In the genomic region with DNA sequence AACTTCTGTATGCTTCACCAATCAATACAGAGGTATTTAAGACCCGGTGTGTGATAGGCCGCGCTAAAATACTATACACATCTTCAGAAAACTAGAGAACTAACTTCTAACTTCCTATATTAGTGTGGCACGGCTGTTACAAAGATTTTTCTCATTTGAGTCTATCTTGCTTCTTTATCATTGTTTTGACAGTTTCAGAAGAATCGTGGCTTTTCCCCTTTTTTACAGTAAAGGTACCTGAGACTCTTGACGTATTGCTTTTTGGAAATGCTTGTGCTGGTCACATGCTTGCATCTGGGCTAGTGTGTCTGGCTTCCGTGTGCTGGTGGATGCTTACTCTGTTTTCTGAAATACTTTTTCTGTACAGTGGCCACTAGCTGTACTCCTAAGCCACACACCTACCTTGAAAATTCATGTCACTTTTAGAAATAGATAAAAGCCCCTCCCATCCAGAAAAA, we compare ENCODE assay signal across 9 cellular contexts. TPM values are rescaled to one million over a fixed set of nuclear protein-coding genes. Genes with fewer than 3 reads are reported as not detected.
DNase-seq lines count a peak whose midpoint lies in the region; ATAC-seq and TF ChIP-seq lines count a peak whose summit lies in the region.
"Had no signal": no experiment of that assay in that cellular context is flagged by ENCODE, and none has a peak within 500 bp of the region (broad histone marks: within the 10 kb centered on the region; RNA-seq: fewer than 3 reads in every experiment).

No MANE protein-coding gene starts in this region.

- H3K4me3 Mint-ChIP-seq in activated CD4-positive, alpha-beta memory T cell treated with anti-CD3 and anti-CD28 coated beads, Interleukin-2, amount 10 ng/mL, durations not matched to agents 7 days and 5 days, result peak overlapping the region; percentile 68
- no peak overlapping the region for H3K4me3 Mint-ChIP-seq in WTC11

- CTCF ChIA-PET in activated CD4-positive, alpha-beta memory T cell treated with anti-CD3 and anti-CD28 coated beads, Interleukin-2, amount 10 ng/mL, durations not matched to agents 7 days and 5 days (lab: Charles Lee), result interaction anchor here (0.9 to 14.5 kb wide), 10 partner anchors 10 to 112 kb away, joined by 3 to 177 read pairs (median 6); a partner anchor contains a TSS
- CTCF ChIA-PET in WTC11 (lab: Charles Lee), result no interaction called here

- no peaks in the 10 kb centered on the region for H3K9me3 Mint-ChIP-seq in activated CD4-positive, alpha-beta memory T cell treated with anti-CD3 and anti-CD28 coated beads, Interleukin-2, amount 10 ng/mL, durations not matched to agents 7 days and 5 days
- no peaks in the 10 kb centered on the region for H3K9me3 Mint-ChIP-seq in WTC11

- peaks cover 91% of the 10 kb centered on the region for H3K36me3 Mint-ChIP-seq in activated CD4-positive, alpha-beta memory T cell treated with anti-CD3 and anti-CD28 coated beads, Interleukin-2, amount 10 ng/mL, durations not matched to agents 7 days and 5 days (ENCODE audit: low read depth)
- H3K36me3 Mint-ChIP-seq in WTC11, result no peaks in the 10 kb centered on the region

- H3K27me3 Mint-ChIP-seq in activated CD4-positive, alpha-beta memory T cell treated with anti-CD3 and anti-CD28 coated beads, Interleukin-2, amount 10 ng/mL, durations not matched to agents 7 days and 5 days, result no peaks in the 10 kb centered on the region
- H3K27me3 Mint-ChIP-seq in WTC11 (ENCODE audit: low read depth), result peaks cover 9% of the 10 kb centered on the region; the same call in 1 of the 2 replicates

- H3K4me3 ChIP-seq in heart left ventricle, result peak overlapping the region in 1 of 12 donors; percentile 21

- peaks cover 0 to 78% (median 0%) of the 10 kb centered on the region in 12 donors for H3K4me1 ChIP-seq in heart left ventricle

- peak; percentile 50 for ATAC-seq in HG03045 (IDR thresholded peaks at IDR 0.05; ENCODE audit: unreplicated experiment)
- no peak for ATAC-seq in WTC11
- no peak for ATAC-seq in heart left ventricle

- peaks cover 93% of the 10 kb centered on the region for H3K4me1 Mint-ChIP-seq in activated CD4-positive, alpha-beta memory T cell treated with anti-CD3 and anti-CD28 coated beads, Interleukin-2, amount 10 ng/mL, durations not matched to agents 7 days and 5 days
- H3K4me1 Mint-ChIP-seq in WTC11, result peaks cover 65% of the 10 kb centered on the region

- peak overlapping the region; percentile 99 for H3K27ac Mint-ChIP-seq in activated CD4-positive, alpha-beta memory T cell treated with anti-CD3 and anti-CD28 coated beads, Interleukin-2, amount 10 ng/mL, durations not matched to agents 7 days and 5 days
- H3K27ac Mint-ChIP-seq in WTC11, result no peak overlapping the region

- POLR2A ChIA-PET in activated CD4-positive, alpha-beta memory T cell treated with anti-CD3 and anti-CD28 coated beads, Interleukin-2, amount 10 ng/mL, durations not matched to agents 7 days and 5 days (lab: Charles Lee), result interaction anchor here (0.9 to 23.3 kb wide), 10 partner anchors 8 to 111 kb away, joined by 3 to 1125 read pairs (median 144); a partner anchor contains a TSS
- POLR2A ChIA-PET in WTC11 (lab: Charles Lee), result no interaction called here

- TF ChIP-seq CTCF in WTC11 (IDR thresholded peaks at IDR 0.05) (no peak), heart left ventricle (IDR thresholded peaks at IDR 0.05) (no peak)

- H3K9me3 ChIP-seq in heart left ventricle, result no peaks in the 10 kb centered on the region

- intact Hi-C loops in heart left ventricle (cut with DNase I), result no loop called here

- peaks cover 0 to 52% (median 5%) of the 10 kb centered on the region in 9 donors for H3K27me3 ChIP-seq in heart left ventricle

- peak; percentile 59 for DNase-seq in stimulated activated CD4-positive, alpha-beta T cell treated with anti-CD3 and anti-CD28 coated beads, Interleukin-4, amount 100 ng/mL, for 24 hours
- no peak for DNase-seq in stimulated activated CD4-positive, alpha-beta T cell treated with anti-CD3 and anti-CD28 coated beads, Interleukin-2, amount 100 ng/mL, for 48 hours
- peak; percentile 64 for DNase-seq in activated CD4-positive, alpha-beta memory T cell treated with anti-CD3 and anti-CD28 coated beads, Interleukin-2, amount 10 ng/mL, durations not matched to agents 7 days and 5 days
- DNase-seq in ecto neural progenitor cell (ENCODE audit: low spot score) (no peak), WTC11 (ENCODE audit: low spot score) (no peak), heart left ventricle (no peak), NCI-H510A (lab: John Stamatoyannopoulos, UW) (no peak)
- DNase-seq: IMR-90 had no signal

- peak overlapping the region in 1 of 12 donors; percentile 96 for H3K27ac ChIP-seq in heart left ventricle

- H3K36me3 ChIP-seq in heart left ventricle, result peaks cover 0 to 24% (median 0%) of the 10 kb centered on the region in 9 donors

- WGBS in heart left ventricle, 4 donors, result 75 to 82% (median 79%) methylated on average over 7 of the region's 7 CpGs

- no peak for TF ChIP-seq POLR2A in heart left ventricle (IDR thresholded peaks at IDR 0.05)

TF ChIP-seq in WTC11, 78 proteins besides CTCF, POLR2A, EP300 and RAD21 (continues in another document):
- no peak for TF ChIP-seq FOXP1 (CRISPR knock-in tag; IDR thresholded peaks at IDR 0.05; ENCODE audit: borderline replicate concordance)
- no peak for TF ChIP-seq ZNF423 (CRISPR knock-in tag; IDR thresholded peaks at IDR 0.05)
- TF ChIP-seq NFE2L1 (CRISPR knock-in tag; IDR thresholded peaks at IDR 0.05), result no peak
- TF ChIP-seq SP1 (CRISPR knock-in tag; conservative IDR thresholded peaks at IDR 0.05), result no peak
- no peak for TF ChIP-seq ZNF263 (CRISPR knock-in tag; IDR thresholded peaks at IDR 0.05; ENCODE audit: low read depth)
- TF ChIP-seq GABPB1 (CRISPR knock-in tag; IDR thresholded peaks at IDR 0.05), result no peak
- TF ChIP-seq FOXK1 (CRISPR knock-in tag; IDR thresholded peaks at IDR 0.05), result no peak
- TF ChIP-seq, protein P1, sequence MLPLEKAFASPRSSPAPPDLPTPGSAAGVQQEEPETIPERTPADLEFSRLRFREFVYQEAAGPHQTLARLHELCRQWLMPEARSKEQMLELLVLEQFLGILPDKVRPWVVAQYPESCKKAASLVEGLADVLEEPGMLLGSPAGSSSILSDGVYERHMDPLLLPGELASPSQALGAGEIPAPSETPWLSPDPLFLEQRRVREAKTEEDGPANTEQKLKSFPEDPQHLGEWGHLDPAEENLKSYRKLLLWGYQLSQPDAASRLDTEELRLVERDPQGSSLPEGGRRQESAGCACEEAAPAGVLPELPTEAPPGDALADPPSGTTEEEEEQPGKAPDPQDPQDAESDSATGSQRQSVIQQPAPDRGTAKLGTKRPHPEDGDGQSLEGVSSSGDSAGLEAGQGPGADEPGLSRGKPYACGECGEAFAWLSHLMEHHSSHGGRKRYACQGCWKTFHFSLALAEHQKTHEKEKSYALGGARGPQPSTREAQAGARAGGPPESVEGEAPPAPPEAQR (CRISPR knock-in tag; IDR thresholded peaks at IDR 0.05), result no peak
- TF ChIP-seq, protein P2, sequence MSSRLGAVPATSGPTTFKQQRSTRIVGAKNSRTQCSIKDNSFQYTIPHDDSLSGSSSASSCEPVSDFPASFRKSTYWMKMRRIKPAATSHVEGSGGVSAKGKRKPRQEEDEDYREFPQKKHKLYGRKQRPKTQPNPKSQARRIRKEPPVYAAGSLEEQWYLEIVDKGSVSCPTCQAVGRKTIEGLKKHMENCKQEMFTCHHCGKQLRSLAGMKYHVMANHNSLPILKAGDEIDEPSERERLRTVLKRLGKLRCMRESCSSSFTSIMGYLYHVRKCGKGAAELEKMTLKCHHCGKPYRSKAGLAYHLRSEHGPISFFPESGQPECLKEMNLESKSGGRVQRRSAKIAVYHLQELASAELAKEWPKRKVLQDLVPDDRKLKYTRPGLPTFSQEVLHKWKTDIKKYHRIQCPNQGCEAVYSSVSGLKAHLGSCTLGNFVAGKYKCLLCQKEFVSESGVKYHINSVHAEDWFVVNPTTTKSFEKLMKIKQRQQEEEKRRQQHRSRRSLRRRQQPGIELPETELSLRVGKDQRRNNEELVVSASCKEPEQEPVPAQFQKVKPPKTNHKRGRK (CRISPR knock-in tag; IDR thresholded peaks at IDR 0.05; ENCODE audit: borderline replicate concordance), result no peak
- TF ChIP-seq, protein P3, sequence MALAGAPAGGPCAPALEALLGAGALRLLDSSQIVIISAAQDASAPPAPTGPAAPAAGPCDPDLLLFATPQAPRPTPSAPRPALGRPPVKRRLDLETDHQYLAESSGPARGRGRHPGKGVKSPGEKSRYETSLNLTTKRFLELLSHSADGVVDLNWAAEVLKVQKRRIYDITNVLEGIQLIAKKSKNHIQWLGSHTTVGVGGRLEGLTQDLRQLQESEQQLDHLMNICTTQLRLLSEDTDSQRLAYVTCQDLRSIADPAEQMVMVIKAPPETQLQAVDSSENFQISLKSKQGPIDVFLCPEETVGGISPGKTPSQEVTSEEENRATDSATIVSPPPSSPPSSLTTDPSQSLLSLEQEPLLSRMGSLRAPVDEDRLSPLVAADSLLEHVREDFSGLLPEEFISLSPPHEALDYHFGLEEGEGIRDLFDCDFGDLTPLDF (CRISPR knock-in tag; IDR thresholded peaks at IDR 0.05), result no peak
- no peak for TF ChIP-seq ATF1 (CRISPR knock-in tag; IDR thresholded peaks at IDR 0.05)
- TF ChIP-seq ZNF121 (CRISPR knock-in tag; IDR thresholded peaks at IDR 0.05), result no peak
- TF ChIP-seq, protein P4, sequence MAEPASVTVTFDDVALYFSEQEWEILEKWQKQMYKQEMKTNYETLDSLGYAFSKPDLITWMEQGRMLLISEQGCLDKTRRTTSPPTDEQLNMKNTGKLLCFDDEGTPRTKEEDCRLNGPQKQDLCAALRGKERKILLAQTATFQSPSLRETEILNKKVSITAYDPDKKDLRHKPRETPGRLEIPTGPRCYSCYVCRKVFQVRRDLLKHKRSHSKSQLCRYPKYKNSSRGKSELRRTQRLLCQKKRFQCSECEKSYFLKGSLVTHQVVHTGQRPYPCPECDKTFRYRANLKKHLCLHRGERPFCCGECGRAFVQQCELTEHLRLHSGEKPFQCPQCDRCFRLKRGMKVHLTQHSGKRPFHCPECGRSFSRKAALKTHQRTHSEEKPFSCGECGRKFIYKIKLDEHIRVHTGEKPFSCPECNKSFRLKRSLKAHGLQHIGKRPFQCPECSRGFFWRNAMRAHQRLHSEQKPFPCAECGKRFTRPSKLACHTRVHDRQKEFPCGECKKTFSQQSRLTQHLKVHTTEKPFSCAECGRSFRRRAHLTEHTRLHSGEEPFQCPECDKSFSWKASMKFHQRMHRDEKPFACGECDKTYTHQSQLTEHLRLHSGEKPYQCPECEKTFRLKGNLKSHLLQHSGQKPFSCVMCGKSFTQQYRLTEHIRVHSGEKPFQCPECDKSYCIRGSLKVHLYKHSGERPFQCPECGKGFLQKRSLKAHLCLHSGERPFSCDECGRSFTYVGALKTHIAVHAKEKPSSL (CRISPR knock-in tag; conservative IDR thresholded peaks at IDR 0.05), result no peak
- no peak for TF ChIP-seq ZNF396 (CRISPR knock-in tag; IDR thresholded peaks at IDR 0.05; ENCODE audit: borderline replicate concordance)
- no peak for TF ChIP-seq PRRX2 (CRISPR knock-in tag; IDR thresholded peaks at IDR 0.05)

RNA-seq across cellular contexts. Expression of a gene that starts 12.7 kb away (rescaled TPM):
- 100 to 1,000 TPM; 383 to 404 TPM for total RNA-seq in activated CD4-positive, alpha-beta memory T cell treated with anti-CD3 and anti-CD28 coated beads, Interleukin-2, amount 10 ng/mL, durations not matched to agents 7 days and 5 days
- total RNA-seq in WTC11 (2021) (1.9 to 2.4 TPM (median 2.3 TPM) in 3 replicates), heart left ventricle (10 to 100 TPM in 2 of 9 donors, 1 to 10 TPM in 6, under 1 TPM in 1; 0.90 to 27.8 (median 3.2) TPM)
- under 1 TPM; 0.30 to 0.82 TPM for polyA plus RNA-seq in heart left ventricle
- total RNA-seq: IMR-90 had no signal
- polyA plus RNA-seq: IMR-90 had no signal

Comparison
In these comparisons a context has a peak if more than half of its experiments do, and no peak if none do; other contexts are left out.
1. DNase-seq: peak in stimulated activated CD4-positive, alpha-beta T cell treated with anti-CD3 and anti-CD28 coated beads, Interleukin-4, amount 100 ng/mL, for 24 hours (single experiment) and activated CD4-positive, alpha-beta memory T cell treated with anti-CD3 and anti-CD28 coated beads, Interleukin-2, amount 10 ng/mL, durations not matched to agents 7 days and 5 days (single experiment); none in stimulated activated CD4-positive, alpha-beta T cell treated with anti-CD3 and anti-CD28 coated beads, Interleukin-2, amount 100 ng/mL, for 48 hours (0 of 2), ecto neural progenitor cell (single experiment), WTC11 (single experiment), heart left ventricle (0 of 5) and NCI-H510A (single experiment).
2. RNA of a gene that starts 12.7 kb away (total RNA-seq): 383 to 404 TPM in activated CD4-positive, alpha-beta memory T cell treated with anti-CD3 and anti-CD28 coated beads, Interleukin-2, amount 10 ng/mL, durations not matched to agents 7 days and 5 days; 0.90 to 27.8 TPM in heart left ventricle and 1.9 to 2.4 TPM in WTC11; every median in the first group is over 10 times any median in the second.